8 cellular contexts compared by ENCODE assay signal in genomic region chr12:124927325-124928094, GRCh38. TPM values are rescaled to one million over a fixed set of nuclear protein-coding genes. Genes with fewer than 3 reads are reported as not detected.
DNase-seq lines count a peak whose midpoint lies in the region; ATAC-seq, FAIRE-seq and TF ChIP-seq lines count a peak whose summit lies in the region.

No MANE protein-coding gene starts in this region.

- no peaks in the 10 kb centered on the region for H3K79me2 ChIP-seq in HepG2 (ENCODE audit: insufficient read depth, low read length)

- peak overlapping the region; percentile 76 for H3K4me2 ChIP-seq in HepG2 (ENCODE audit: low read depth, low read length)

- TF ChIP-seq CTCF in WI38 (IDR thresholded peaks at IDR 0.05; ENCODE audit: low read depth, low read length) = no peak
- TF ChIP-seq CTCF in chondrocyte (IDR thresholded peaks at IDR 0.05) = no peak
- no peak for TF ChIP-seq CTCF in HepG2 (CRISPR knock-in tag; IDR thresholded peaks at IDR 0.05)

- no peaks in the 10 kb centered on the region for H3K36me3 ChIP-seq in HepG2 (replicated peaks in 1 of 2; ENCODE audit: control insufficient read depth in 1 of 2, insufficient read depth in 2 of 2, low read length in 2 of 2)

- 0 out of 2 replicates have a peak, but pooled peaks have one; percentile 20 for TF ChIP-seq RAD21 in HepG2 (CRISPR knock-in tag; IDR thresholded peaks at IDR 0.05)

- under 1% methylated on average over 40 of the region's 40 CpGs for WGBS in HepG2 (ENCODE audit: low lambda C conversion rate)

- no peak for TF ChIP-seq POLR2A in HepG2 (IDR thresholded peaks at IDR 0.05; ENCODE audit: insufficient read depth in 1 of 2, low read depth in 2 of 2, low read length in 2 of 2)

- CTCF ChIA-PET in HepG2 (lab: Yijun Ruan, JAX; ENCODE audit: low intra/inter-chr PET ratio, low total read pairs) = no interaction called here

- POLR2A ChIA-PET in HepG2 (lab: Yijun Ruan, JAX) = interaction anchor here (1.9 to 7.5 kb wide), 2 partner anchors 11 to 12 kb away, joined by 11 to 60 read pairs; partner anchors contain the start of gene UBC

- H3K9me3 Mint-ChIP-seq in chondrocyte (ENCODE audit: low read depth) = no peaks in the 10 kb centered on the region

- 0 out of 4 replicates have a peak, but pooled peaks of 1 of the 2 experiments have one; percentile 20 for TF ChIP-seq EP300 in HepG2 (IDR thresholded peaks at IDR 0.05; ENCODE audit: low read depth in 2 of 2, low read length in 2 of 2)
- no peak; the same call in 1 of the 2 replicates for TF ChIP-seq EP300 in HepG2 (CRISPR knock-in tag; IDR thresholded peaks at IDR 0.05; ENCODE audit: borderline replicate concordance)

- H3K4me1 Mint-ChIP-seq in chondrocyte (ENCODE audit: low read depth) = peaks cover 26% of the 10 kb centered on the region

- peak; percentile 71 for ATAC-seq in GM18868 (IDR thresholded peaks at IDR 0.05; ENCODE audit: unreplicated experiment)
- ATAC-seq in HG03139 (IDR thresholded peaks at IDR 0.05; ENCODE audit: unreplicated experiment) = peak; percentile 68
- ATAC-seq in HepG2 = peak; percentile 66

- peak overlapping the region; percentile 77 for H3K27ac ChIP-seq in HepG2 (ENCODE audit: extremely low read length, insufficient read depth, low read length)

- H3K9me3 ChIP-seq in HepG2 (ENCODE audit: low read length) = no peaks in the 10 kb centered on the region

- H3K9ac ChIP-seq in HepG2 (ENCODE audit: insufficient read depth, low read depth, low read length) = peak overlapping the region; percentile 85

- BruUV-seq in HepG2 (replicated peaks; lab: Mats Ljungman, UMichigan) = no TSS peak

- H3K27ac Mint-ChIP-seq in chondrocyte (ENCODE audit: unreplicated experiment) = peak overlapping the region; percentile 95

- H3K4me3 ChIP-seq in WI38 (ENCODE audit: low read depth, low read length) (peak overlapping the region; percentile 73), HepG2 (replicated peaks in 1 of 3; ENCODE audit: insufficient read depth in 1 of 3, low read depth in 2 of 3, low read length in 3 of 3) (peak overlapping the region; percentile 80 to 98 (median 93))

- DNase-seq in chondrocyte (ENCODE audit: low spot score) (no peak), HepG2 (ENCODE audit: low spot score) (peak; percentile 85), NCI-H1930 (lab: John Stamatoyannopoulos, UW) (no peak), NCI-H187 treated with DMSO at 0.1 percent for 48 hours (lab: John Stamatoyannopoulos, UW) (no peak)
- DNase-seq in stimulated activated CD4-positive, alpha-beta T cell treated with anti-CD3 and anti-CD28 coated beads, Interleukin-4, amount 100 ng/mL, for 4 hours = peak; percentile 89 to 94

- FAIRE-seq in HepG2 (lab: Jason Lieb, UNC) = no peak

- peaks cover 41% of the 10 kb centered on the region for H3K4me1 ChIP-seq in HepG2 (ENCODE audit: insufficient read depth, low read length)

- intact Hi-C loops in HepG2 (cut with micrococcal nuclease; ENCODE audit: unreplicated experiment) = loop anchor here (1.0 kb wide), 2 partner anchors 11 to 12 kb away; no protein-coding TSS in a partner anchor

- no peaks in the 10 kb centered on the region for H3K36me3 Mint-ChIP-seq in chondrocyte (ENCODE audit: low read depth)

- H3K27me3 Mint-ChIP-seq in chondrocyte (ENCODE audit: low read depth) = no peaks in the 10 kb centered on the region

- peak overlapping the region; percentile 85 for H3K4me3 Mint-ChIP-seq in chondrocyte (ENCODE audit: unreplicated experiment)

- H2AFZ ChIP-seq in HepG2 (ENCODE audit: low read length) = peak overlapping the region; percentile 99

- in situ Hi-C loops in HepG2 (cut with HindIII; ENCODE audit: extremely low pct_ligation_motif_present, low pct_unique_long_range_greater_than_20kb) = no loop called here

- no peaks in the 10 kb centered on the region for H4K20me1 ChIP-seq in HepG2 (ENCODE audit: insufficient read depth, low read length)

- H3K27me3 ChIP-seq in HepG2 (ENCODE audit: control insufficient read depth in 1 of 2, insufficient read depth in 2 of 2, low read length in 2 of 2) = no peaks in the 10 kb centered on the region; a peak in 1 of 5 replicates

TF ChIP-seq in HepG2, 621 proteins besides CTCF, POLR2A, EP300 and RAD21 (continues in another document):
- TF ChIP-seq ZNF558 (CRISPR knock-in tag; IDR thresholded peaks at IDR 0.05; ENCODE audit: borderline replicate concordance) (peak; percentile 81; the same call in 1 of the 2 replicates), NR2F6 (IDR thresholded peaks at IDR 0.05) (peak; percentile 61; the same call in 1 of the 2 replicates), NR2F6 (CRISPR knock-in tag; IDR thresholded peaks at IDR 0.05) (peak; percentile 90), FIP1L1 (IDR thresholded peaks at IDR 0.05; ENCODE audit: borderline replicate concordance, insufficient read depth, low read depth, low read length) (no peak), NONO (IDR thresholded peaks at IDR 0.05) (no peak), NONO (CRISPR knock-in tag; conservative IDR thresholded peaks at IDR 0.05) (no peak; the same call in 1 of the 2 replicates), NCOR1 (IDR thresholded peaks at IDR 0.05; ENCODE audit: borderline replicate concordance, low read length) (peak; percentile 39; the same call in 1 of the 2 replicates), E2F1 (CRISPR knock-in tag; IDR thresholded peaks at IDR 0.05) (peak; percentile 59; the same call in 1 of the 2 replicates), ZNF234 (CRISPR knock-in tag; conservative IDR thresholded peaks at IDR 0.05) (0 out of 2 replicates have a peak, but pooled peaks have one; percentile 25), IRF2 (CRISPR knock-in tag; IDR thresholded peaks at IDR 0.05) (peak; percentile 33; the same call in 1 of the 2 replicates), ZNF770 (CRISPR knock-in tag; IDR thresholded peaks at IDR 0.05) (peak; percentile 39; the same call in 1 of the 2 replicates), ZNF350 (CRISPR knock-in tag; IDR thresholded peaks at IDR 0.05; ENCODE audit: borderline replicate concordance, low read depth) (peak; percentile 61), ZNF629 (CRISPR knock-in tag; conservative IDR thresholded peaks at IDR 0.05) (peak; percentile 62), IRX3 (CRISPR knock-in tag; IDR thresholded peaks at IDR 0.05; ENCODE audit: borderline replicate concordance, low read depth) (no peak), SP5 (CRISPR knock-in tag; IDR thresholded peaks at IDR 0.05; ENCODE audit: borderline replicate concordance, low read depth) (peak; percentile 93), ZBTB7B (CRISPR knock-in tag; IDR thresholded peaks at IDR 0.05) (peak; percentile 49; the same call in 1 of the 2 replicates)

RNA-seq across cellular contexts. Expression of gene UBC, which starts 13.1 kb away (rescaled TPM):
- 987 to 1,235 TPM (median 1,212 TPM) in 3 replicates for total RNA-seq in chondrocyte
- 805 and 1,167 TPM in 2 replicates for total RNA-seq in HepG2 (2016; rRNA removed; fragmentation: Illumina TruSeq; extraction: Trizol)
- total RNA-seq in HepG2 (2016; cell fraction: cytosol; rRNA removed; fragmentation: Illumina TruSeq; extraction: Trizol; ENCODE audit: low read depth) = 330 and 384 TPM in 2 replicates
- 802 and 1,160 TPM in 2 replicates for total RNA-seq in HepG2 (2016; cell fraction: insoluble cytoplasmic fraction; rRNA removed; fragmentation: Illumina TruSeq; extraction: Trizol)
- total RNA-seq in HepG2 (2016; cell fraction: membrane; rRNA removed; fragmentation: Illumina TruSeq; extraction: Trizol) = 388 and 438 TPM in 2 replicates
- 473 and 495 TPM in 2 replicates for total RNA-seq in HepG2 (2016; cell fraction: nucleus; rRNA removed; fragmentation: Illumina TruSeq; extraction: Trizol)
- polyA plus RNA-seq in HepG2 (2011; rRNA removed) = 1,432 and 1,529 TPM in 2 replicates
- 1,350 and 1,708 TPM in 2 replicates for polyA plus RNA-seq in HepG2 (2011; cell fraction: cytosol; rRNA removed)
- 541 and 721 TPM in 2 replicates for polyA plus RNA-seq in HepG2 (2011; cell fraction: nucleus; rRNA removed)
- polyA plus RNA-seq in HepG2 (2012) = 920 and 1,315 TPM in 2 replicates
- 299 and 343 TPM in 2 replicates for polyA plus RNA-seq in HepG2 (2016; cell fraction: cytosol; fragmentation: Illumina TruSeq; extraction: Trizol; ENCODE audit: low read depth)
- 1,055 and 1,063 TPM in 2 replicates for polyA plus RNA-seq in HepG2 (2016; cell fraction: insoluble cytoplasmic fraction; fragmentation: Illumina TruSeq; extraction: Trizol; ENCODE audit: low read depth)
- 279 and 340 TPM in 2 replicates for polyA plus RNA-seq in HepG2 (2016; cell fraction: membrane; fragmentation: Illumina TruSeq; extraction: Trizol; ENCODE audit: low read depth)
- polyA plus RNA-seq in HepG2 (2016; cell fraction: nucleus; fragmentation: Illumina TruSeq; extraction: Trizol; ENCODE audit: insufficient read depth, low read depth) = 688 and 691 TPM in 2 replicates
- polyA minus RNA-seq in HepG2 (2011; rRNA and poly(A)+ RNA removed; ENCODE audit: low replicate concordance) = 531 and 665 TPM in 2 replicates
- 412 and 617 TPM in 2 replicates for polyA minus RNA-seq in HepG2 (2011; cell fraction: cytosol; rRNA and poly(A)+ RNA removed)
- polyA minus RNA-seq in HepG2 (2011; cell fraction: nucleus; rRNA and poly(A)+ RNA removed) = 99.5 and 162 TPM in 2 replicates

Comparison
In these comparisons a context has a peak if more than half of its experiments do, and no peak if none do; other contexts are left out.
1. DNase-seq: peak in HepG2 (single experiment) and stimulated activated CD4-positive, alpha-beta T cell treated with anti-CD3 and anti-CD28 coated beads, Interleukin-4, amount 100 ng/mL, for 4 hours (2 of 2); none in chondrocyte (single experiment), NCI-H1930 (0 of 2) and NCI-H187 treated with DMSO at 0.1 percent for 48 hours (single experiment).
2. Peak in every context shown above with its lines, with median percentiles within 50 percentile points of each other: ATAC-seq.